Comparison of ENCODE assay signal across 30 cellular contexts in genomic region chr9:82132024-82132423, GRCh38.
"Had no signal": no experiment of that assay in that cellular context is flagged by ENCODE, and none has a peak within 500 bp of the region (broad histone marks: within the 10 kb centered on the region; RNA-seq: fewer than 3 reads in every experiment).

No MANE protein-coding gene starts in this region.

- H3K4me3 ChIP-seq: ascending aorta, hepatocyte, left ventricle myocardium inferior, ovary, psoas muscle, right atrium auricular region, spleen, tibial artery had no signal

- H3K27me3 ChIP-seq: ascending aorta, brain microvascular endothelial cell, foreskin keratinocyte, hepatocyte, neutrophil, ovary, right atrium auricular region, spleen, tibial artery had no signal

- FAIRE-seq: TTC549 had no signal

- H3K4me2 ChIP-seq: hepatocyte had no signal

- H3K79me2 ChIP-seq: hepatocyte had no signal

- ATAC-seq: activated CD8-positive, alpha-beta T cell treated with anti-CD3 and anti-CD28 coated beads, Interleukin-2, amount 10 ng/mL, durations not matched to agents 7 days and 5 days; activated naive CD4-positive, alpha-beta T cell treated with anti-CD3 and anti-CD28 coated beads, Interleukin-2, amount 50 U/mL, for 72 hours; foreskin keratinocyte; natural killer cell treated with Interleukin-12 subunit alpha and Interleukin-12 subunit beta and Interleukin-15 and Interleukin-18, amount 100 ng/mL, for 72 hours; psoas muscle; stimulated activated naive CD8-positive, alpha-beta T cell treated with anti-CD3 and anti-CD28 coated beads, Interleukin-15, amount 100 ng/mL, for 72 hours had no signal

- DNase-seq: activated CD4-positive, alpha-beta T cell treated with anti-CD3 and anti-CD28 coated beads for 1 hour; activated CD4-positive, alpha-beta T cell treated with anti-CD3 and anti-CD28 coated beads, Interleukin-2, amount 50 U/mL, for 1 hour; activated CD8-positive, alpha-beta T cell treated with anti-CD3 and anti-CD28 coated beads, Interleukin-2, amount 10 ng/mL, durations not matched to agents 7 days and 5 days; activated gamma-delta T cell; brain microvascular endothelial cell; caudate nucleus; dermis blood vessel endothelial cell; effector CD8-positive, alpha-beta T cell; erythroblast; foreskin keratinocyte; glutamatergic neuron; kidney glomerular epithelial cell; left ventricle myocardium inferior; ovary; psoas muscle; spleen; stimulated activated CD4-positive, alpha-beta T cell treated with anti-CD3 and anti-CD28 coated beads, Interleukin-4, amount 100 ng/mL, for 24 hours; stimulated activated naive CD8-positive, alpha-beta T cell treated with anti-CD3 and anti-CD28 coated beads, Interleukin-15, amount 100 ng/mL, for 72 hours; tibial artery; WERI-Rb-1 had no signal

- H3K9me3 ChIP-seq: ascending aorta, left ventricle myocardium inferior, neutrophil, ovary, psoas muscle, right atrium auricular region, tibial artery had no signal

- H3K27ac ChIP-seq: ascending aorta, brain microvascular endothelial cell, foreskin keratinocyte, hepatocyte, left ventricle myocardium inferior, neutrophil, ovary, psoas muscle, right atrium auricular region, spleen, tibial artery, WERI-Rb-1 had no signal

- H3K27me3 Mint-ChIP-seq: natural killer cell treated with Interleukin-12 subunit alpha and Interleukin-12 subunit beta and Interleukin-15 and Interleukin-18, amount 100 ng/mL, for 72 hours; stimulated activated naive CD8-positive, alpha-beta T cell treated with anti-CD3 and anti-CD28 coated beads, Interleukin-15, amount 100 ng/mL, for 72 hours had no signal

- H3K4me1 Mint-ChIP-seq: stimulated activated naive CD8-positive, alpha-beta T cell treated with anti-CD3 and anti-CD28 coated beads, Interleukin-15, amount 100 ng/mL, for 72 hours had no signal

- H3K9me3 Mint-ChIP-seq: natural killer cell treated with Interleukin-12 subunit alpha and Interleukin-12 subunit beta and Interleukin-15 and Interleukin-18, amount 100 ng/mL, for 72 hours had no signal

- H3K4me3 Mint-ChIP-seq: activated CD8-positive, alpha-beta T cell treated with anti-CD3 and anti-CD28 coated beads, Interleukin-2, amount 10 ng/mL, durations not matched to agents 7 days and 5 days; activated T-helper 1 cell treated with anti-CD3 and anti-CD28 coated beads, Interleukin-12 subunit alpha, Interleukin-12 subunit beta, Interleukin-2, Interleukin-4 antibody, amounts not matched to agents 30 ng/mL and 10 ng/mL and 1 ng/mL, durations not matched to agents 14 hours and 24 hours and 36 hours; mesothelial cell of epicardium; natural killer cell treated with Interleukin-12 subunit alpha and Interleukin-12 subunit beta and Interleukin-15 and Interleukin-18, amount 100 ng/mL, for 72 hours; stimulated activated naive CD8-positive, alpha-beta T cell treated with anti-CD3 and anti-CD28 coated beads, Interleukin-15, amount 100 ng/mL, for 72 hours; T-helper 2 cell treated with Interferon-gamma antibody and Interleukin-4, amounts not matched to agents 5 μg/mL and 100 μg/mL, for 36 hours had no signal

- H2AFZ ChIP-seq: hepatocyte had no signal

- H3K36me3 ChIP-seq: ascending aorta, brain microvascular endothelial cell, left ventricle myocardium inferior, neutrophil, ovary, right atrium auricular region, spleen, tibial artery, WERI-Rb-1 had no signal

- H3K4me1 ChIP-seq: ascending aorta, foreskin keratinocyte, left ventricle myocardium inferior, psoas muscle, right atrium auricular region, tibial artery had no signal

- H3K27ac Mint-ChIP-seq: activated CD8-positive, alpha-beta T cell treated with anti-CD3 and anti-CD28 coated beads, Interleukin-2, amount 10 ng/mL, durations not matched to agents 7 days and 5 days; activated naive CD4-positive, alpha-beta T cell treated with anti-CD3 and anti-CD28 coated beads, Interleukin-2, amount 50 U/mL, for 72 hours; activated T-helper 1 cell treated with anti-CD3 and anti-CD28 coated beads, Interleukin-12 subunit alpha, Interleukin-12 subunit beta, Interleukin-2, Interleukin-4 antibody, amounts not matched to agents 30 ng/mL and 10 ng/mL and 1 ng/mL, durations not matched to agents 14 hours and 24 hours and 36 hours; mesothelial cell of epicardium; natural killer cell treated with Interleukin-12 subunit alpha and Interleukin-12 subunit beta and Interleukin-15 and Interleukin-18, amount 100 ng/mL, for 72 hours; stimulated activated naive CD8-positive, alpha-beta T cell treated with anti-CD3 and anti-CD28 coated beads, Interleukin-15, amount 100 ng/mL, for 72 hours; T-helper 2 cell treated with Interferon-gamma antibody and Interleukin-4, amounts not matched to agents 5 μg/mL and 100 μg/mL, for 36 hours had no signal
